In the genomic region with DNA sequence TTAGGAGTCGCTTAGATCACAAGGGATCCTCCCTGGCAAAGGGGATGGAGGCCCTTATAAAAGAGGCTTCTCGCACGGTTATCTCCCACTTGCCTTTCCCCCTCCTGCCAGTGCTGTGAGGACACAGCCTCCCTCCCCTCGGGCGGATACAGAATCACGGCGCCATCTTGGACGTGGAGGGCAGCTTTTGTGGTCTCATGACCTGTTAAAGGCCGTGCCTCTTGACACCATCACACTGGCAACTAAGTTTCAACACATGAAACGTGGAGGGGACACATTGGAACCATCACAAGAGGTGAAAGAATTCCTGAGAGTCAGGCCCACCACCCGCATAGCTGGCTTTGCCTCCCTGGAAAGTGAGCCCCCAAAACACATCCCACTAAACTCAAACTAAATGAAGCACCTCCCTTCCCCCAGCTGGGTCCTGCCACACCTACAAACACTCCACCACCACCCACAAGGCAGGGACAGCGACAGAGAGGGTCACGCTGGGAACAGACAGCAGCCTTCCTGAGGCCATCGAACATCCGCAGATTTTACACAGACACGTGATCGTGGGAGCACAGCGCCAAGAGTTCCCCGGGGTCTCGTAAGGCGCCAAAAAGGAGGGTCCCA, we compare ENCODE assay signal across 19 cellular contexts.
DNase-seq lines count a peak whose midpoint lies in the region; ATAC-seq and TF ChIP-seq lines count a peak whose summit lies in the region.
"Had no signal": no experiment of that assay in that cellular context is flagged by ENCODE, and none has a peak within 500 bp of the region (broad histone marks: within the 10 kb centered on the region; RNA-seq: fewer than 3 reads in every experiment).

No MANE protein-coding gene starts in this region.

- H3T11ph ChIP-seq in H9 (ENCODE audit: low read length) = no peak overlapping the region

- H3K4ac ChIP-seq in H9 (ENCODE audit: low read depth, low read length) = no peak overlapping the region

- H2AK5ac ChIP-seq in H9 (ENCODE audit: insufficient read length, low read length) = no peak overlapping the region

- no peak overlapping the region for H4K5ac ChIP-seq in H9 (ENCODE audit: insufficient read length, low read depth, low read length)

- H3K4me1 ChIP-seq in BLaER1 (peaks cover 95% of the 10 kb centered on the region), H9 (ENCODE audit: insufficient read depth, low read length) (no peaks in the 10 kb centered on the region)
- H3K4me1 ChIP-seq: Peyer's patch had no signal

- ATAC-seq in left lobe of liver (no peak), sciatic nerve (no peak)
- ATAC-seq: K562, Right ventricle myocardium inferior had no signal

- no peak overlapping the region for H3K4me3 ChIP-seq in BLaER1
- H3K4me3 ChIP-seq: K562, Peyer's patch had no signal

- H3K27me3 ChIP-seq in BLaER1 (no peaks in the 10 kb centered on the region), H9 (ENCODE audit: insufficient read depth, low read length) (no peaks in the 10 kb centered on the region)
- H3K27me3 ChIP-seq: Peyer's patch had no signal

- H3K18ac ChIP-seq in H9 (ENCODE audit: insufficient read length, low read depth, low read length) = no peak overlapping the region

- H4K8ac ChIP-seq in H9 (replicated peaks; ENCODE audit: insufficient read length, low read depth, low read length) = no peak overlapping the region

- no peak overlapping the region; a peak in 1 of 7 replicates for H3K27ac Mint-ChIP-seq in H9
- H3K27ac Mint-ChIP-seq: HFFc6 had no signal

- H2BK20ac ChIP-seq in H9 (ENCODE audit: low read depth, low read length, poor library complexity, severe bottlenecking) = no peak overlapping the region

- H2BK5ac ChIP-seq in H9 (ENCODE audit: insufficient read length, low read length) = no peak overlapping the region

- H3K9me3 ChIP-seq in BLaER1 = no peaks in the 10 kb centered on the region
- no peaks in the 10 kb centered on the region for H3K9me3 ChIP-seq in H9 (ENCODE audit: control insufficient read depth, low read depth, low read length)
- H3K9me3 ChIP-seq: Peyer's patch had no signal

- no peak overlapping the region for H2BK12ac ChIP-seq in H9 (ENCODE audit: insufficient read length, low read depth, low read length)

- peak overlapping the region; percentile 77 for H3K4me2 ChIP-seq in BLaER1
- H3K4me2 ChIP-seq in H9 (ENCODE audit: insufficient read depth, insufficient read length, low read length) = no peak overlapping the region

- no peaks in the 10 kb centered on the region for H3K23me2 ChIP-seq in H9 (ENCODE audit: insufficient read length, low read depth, low read length, poor library complexity, severe bottlenecking)

- peaks cover 4 to 9% of the 10 kb centered on the region in 2 experiments for H3K4me1 Mint-ChIP-seq in H9
- H3K4me1 Mint-ChIP-seq: CD14-positive monocyte had no signal

- H3K14ac ChIP-seq in H9 (ENCODE audit: insufficient read depth, low read length) = no peak overlapping the region

- no peak overlapping the region for H4K91ac ChIP-seq in H9 (ENCODE audit: insufficient read length, low read depth, low read length)

- no peak overlapping the region for H3K4me3 Mint-ChIP-seq in H9
- H3K4me3 Mint-ChIP-seq: CD14-positive monocyte, HFFc6 had no signal

- H4K20me1 ChIP-seq in BLaER1 = no peaks in the 10 kb centered on the region
- no peaks in the 10 kb centered on the region for H4K20me1 ChIP-seq in H9 (ENCODE audit: control insufficient read depth, insufficient read depth, insufficient read length)

- intact Hi-C loops in sciatic nerve (cut with DNase I) = loop anchor here (10.0 kb wide), 1 partner anchor 316 kb away; no protein-coding TSS in a partner anchor

- TF ChIP-seq CTCF in H9 (conservative IDR thresholded peaks at IDR 0.05) = no peak

- peaks cover 0 to 4% (median 0%) of the 10 kb centered on the region in 3 experiments; a peak in 2 of 7 replicates for H3K36me3 Mint-ChIP-seq in H9 (ENCODE audit: insufficient read depth in 1 of 3, low read depth in 3 of 3)
- H3K36me3 Mint-ChIP-seq: CD14-positive monocyte had no signal

- H3K56ac ChIP-seq in H9 (ENCODE audit: insufficient read length, low read depth, low read length) = no peak overlapping the region

- H3K9me3 Mint-ChIP-seq in H9 = peaks cover 0 to 2% of the 10 kb centered on the region in 2 experiments; a peak in 1 of 5 replicates

- no peaks in the 10 kb centered on the region for H3K79me1 ChIP-seq in H9 (ENCODE audit: insufficient read depth, low read depth, low read length, poor library complexity, severe bottlenecking)

- no CpG with 5 or more reads among the region's 21 CpGs for WGBS in H9 (ENCODE audit: extremely low coverage, insufficient read length, low lambda C conversion rate)

- DNase-seq in H9 = peak; percentile 10
- DNase-seq in left lobe of liver (ENCODE audit: low spot score) = peak; percentile 28
- DNase-seq in sciatic nerve (ENCODE audit: low spot score) = peak; percentile 42
- no peak for DNase-seq in activated naive CD4-positive, alpha-beta T cell (lab: John Stamatoyannopoulos, UW)
- DNase-seq in COR-L47 (lab: John Stamatoyannopoulos, UW) = no peak
- DNase-seq in activated CD4-positive, alpha-beta T cell treated with anti-CD3 and anti-CD28 coated beads, Interleukin-2, amount 50 U/mL, for 1 hour = no peak
- DNase-seq: DMS79 treated with DMSO at 0.1 percent for 48 hours; HFFc6; NCI-H1105 treated with DMSO at 0.1 percent for 48 hours; NCI-H1694; NCI-H2081 treated with DMSO at 0.1 percent for 48 hours; NCI-H510A; NCI-H748 treated with DMSO at 0.1 percent for 48 hours; NK-92 treated with Interleukin-12 subunit alpha and Interleukin-12 subunit beta, amount 100 ng/mL, for 24 hours had no signal

- H2BK15ac ChIP-seq in H9 (ENCODE audit: low read depth, low read length) = no peak overlapping the region

- no peak overlapping the region for H3K23ac ChIP-seq in H9 (ENCODE audit: insufficient read length, low read depth, low read length)

- H3K9ac ChIP-seq in BLaER1 = no peak overlapping the region
- H3K9ac ChIP-seq in H9 (ENCODE audit: extremely low read depth, insufficient read length, low read length) = no peak overlapping the region

- no peak overlapping the region for H2AFZ ChIP-seq in H9 (ENCODE audit: low read length)

- H3K27me3 Mint-ChIP-seq in H9 (ENCODE audit: low read depth) = no peaks in the 10 kb centered on the region

- H3K36me3 ChIP-seq in BLaER1 = peaks cover 31% of the 10 kb centered on the region
- H3K36me3 ChIP-seq: Peyer's patch had no signal

- H2BK120ac ChIP-seq in H9 (ENCODE audit: low read depth, low read length, poor library complexity, severe bottlenecking) = no peak overlapping the region

- H3K27ac ChIP-seq in BLaER1 = peak overlapping the region; percentile 92
- no peak overlapping the region for H3K27ac ChIP-seq in H9 (ENCODE audit: insufficient read length, low read depth, low read length)
- H3K27ac ChIP-seq: Peyer's patch had no signal

- H3K79me2 ChIP-seq in H9 (ENCODE audit: insufficient read depth, low read length) = no peaks in the 10 kb centered on the region

Comparison
In these comparisons a context has a peak if more than half of its experiments do, and no peak if none do; other contexts are left out.
1. DNase-seq: peak in H9 (single experiment), left lobe of liver (single experiment) and sciatic nerve (single experiment); none in activated naive CD4-positive, alpha-beta T cell (0 of 4), COR-L47 (single experiment) and activated CD4-positive, alpha-beta T cell treated with anti-CD3 and anti-CD28 coated beads, Interleukin-2, amount 50 U/mL, for 1 hour (single experiment).